32 cellular contexts compared by ENCODE assay signal in the genomic region with DNA sequence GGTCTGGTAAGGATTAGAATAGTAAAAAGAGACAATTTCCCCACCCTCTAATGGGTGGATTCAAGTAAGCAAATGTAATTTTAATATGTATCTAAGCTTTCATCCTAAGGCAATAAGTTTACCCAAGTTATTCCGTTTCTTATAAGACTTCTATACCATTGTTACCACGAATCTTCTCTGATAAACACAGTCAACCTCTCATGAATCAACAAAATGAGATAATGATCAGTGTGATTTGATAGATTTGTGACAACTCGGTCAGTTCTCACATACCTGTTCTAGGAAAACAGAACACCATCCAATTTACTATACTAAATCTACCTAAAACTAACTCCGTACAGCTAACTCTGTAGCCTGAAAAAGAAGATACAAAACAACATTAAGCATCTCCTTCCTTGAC.
"Had no signal": no experiment of that assay in that cellular context is flagged by ENCODE, and none has a peak within 500 bp of the region (broad histone marks: within the 10 kb centered on the region; RNA-seq: fewer than 3 reads in every experiment).

No MANE protein-coding gene starts in this region.

- H3K27ac ChIP-seq: KMS-11 had no signal

- H3K9me3 ChIP-seq: MG63 had no signal

- H3K4me3 ChIP-seq: MG63 had no signal

- H3K9ac ChIP-seq: KMS-11 had no signal

- DNase-seq: Karpas-422, Kasumi-1, MG63, MM.1S, MV-4-11, NCI-H1048, NCI-H1092, NCI-H1092 treated with DMSO at 0.1 percent for 48 hours, NCI-H1105, NCI-H1105 treated with DMSO at 0.1 percent for 48 hours, NCI-H1417 treated with DMSO at 0.1 percent for 48 hours, NCI-H1436, NCI-H1436 treated with DMSO at 0.1 percent for 48 hours, NCI-H1694, NCI-H1694 treated with DMSO at 0.1 percent for 48 hours, NCI-H187, NCI-H187 treated with DMSO at 0.1 percent for 48 hours, NCI-H1930, NCI-H2029, NCI-H2029 treated with DMSO at 0.1 percent for 48 hours, NCI-H2081, NCI-H2081 treated with DMSO at 0.1 percent for 48 hours, NCI-H2107, NCI-H2171, NCI-H2171 treated with DMSO at 0.1 percent for 48 hours, NCI-H2227 treated with DMSO at 0.1 percent for 48 hours, NCI-H226, NCI-H345, NCI-H446, NCI-H446 treated with DMSO at 0.1 percent for 48 hours, NCI-H510A had no signal

- H3K36me3 ChIP-seq: MG63 had no signal

- H3K27me3 ChIP-seq: MG63 had no signal
